12 cellular contexts compared by ENCODE assay signal in the genomic region with DNA sequence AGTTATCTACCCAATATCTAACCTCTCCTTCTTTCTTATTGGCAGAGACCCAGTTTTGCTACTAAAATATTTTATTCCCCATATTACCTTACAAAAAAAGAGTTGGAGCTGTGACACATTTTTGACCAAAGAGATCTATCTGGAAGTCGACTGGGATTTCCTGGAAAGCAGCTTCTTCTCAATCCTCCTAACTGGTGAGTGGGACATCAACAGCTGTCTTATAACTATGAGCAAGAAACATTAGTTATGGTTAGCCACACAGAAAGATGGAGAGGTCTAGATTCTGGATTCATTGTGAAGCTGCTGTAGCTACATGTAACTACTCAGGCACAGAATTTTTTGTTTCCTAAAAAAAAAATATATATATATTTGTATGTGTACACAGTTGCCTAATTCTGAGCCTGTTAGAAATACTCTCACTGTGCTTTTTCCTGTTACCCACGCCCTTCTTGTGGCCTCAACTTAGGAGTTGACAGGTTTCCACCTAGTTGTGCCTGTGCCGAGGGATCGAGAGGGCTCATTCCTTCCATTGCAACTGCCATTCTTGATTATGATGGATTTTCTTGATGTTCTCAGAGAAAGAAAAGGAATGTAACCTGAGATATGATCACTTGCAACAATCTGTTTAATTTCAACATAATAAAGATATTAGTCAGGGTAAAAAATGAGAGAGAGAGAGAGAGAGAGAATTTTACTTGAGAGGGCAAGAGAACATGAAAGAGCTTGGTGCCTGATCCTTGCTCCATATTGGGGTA.
A peak's percentile ranks its signal among the peaks of the same experiment; 100 is the strongest.
DNase-seq lines count a peak whose midpoint lies in the region; ATAC-seq and TF ChIP-seq lines count a peak whose summit lies in the region.
"Had no signal": no experiment of that assay in that cellular context is flagged by ENCODE, and none has a peak within 500 bp of the region (broad histone marks: within the 10 kb centered on the region; RNA-seq: fewer than 3 reads in every experiment).

No MANE protein-coding gene starts in this region.

- no peak for TF ChIP-seq CTCF in CD4-positive, alpha-beta T cell (IDR thresholded peaks at IDR 0.05)

- CTCF ChIA-PET in CD4-positive, alpha-beta T cell (lab: Charles Lee): no interaction called here

- no peaks in the 10 kb centered on the region for H3K9me3 ChIP-seq in CD4-positive, alpha-beta T cell (ENCODE audit: control insufficient read depth, low read length)
- H3K9me3 ChIP-seq: BE2C had no signal

- intact Hi-C loops in CD4-positive, alpha-beta T cell (cut with DNase I, micrococcal nuclease): no loop called here

- H3K4me3 Mint-ChIP-seq in naive thymus-derived CD8-positive, alpha-beta T cell: no peak overlapping the region
- H3K4me3 Mint-ChIP-seq in CD4-positive, alpha-beta T cell: no peak overlapping the region
- H3K4me3 Mint-ChIP-seq: CD8-positive, alpha-beta memory T cell had no signal

- H3K27ac Mint-ChIP-seq in naive thymus-derived CD8-positive, alpha-beta T cell: no peak overlapping the region
- no peak overlapping the region for H3K27ac Mint-ChIP-seq in CD4-positive, alpha-beta T cell
- H3K27ac Mint-ChIP-seq: CD8-positive, alpha-beta memory T cell had no signal

- no peak for ATAC-seq in HG03139 (IDR thresholded peaks at IDR 0.05; ENCODE audit: unreplicated experiment)
- ATAC-seq in naive thymus-derived CD8-positive, alpha-beta T cell: no peak
- ATAC-seq in CD4-positive, alpha-beta T cell (ENCODE audit: poor library complexity): no peak

- peak; percentile 6 for DNase-seq in HCEC 1CT
- DNase-seq in dedifferentiated amniotic fluid mesenchymal stem cell (ENCODE audit: extremely low spot score): peak; percentile 79
- peak; percentile 65 for DNase-seq in iris pigment epithelial cell (ENCODE audit: low read depth)
- no peak for DNase-seq in stimulated activated CD8-positive, alpha-beta memory T cell treated with anti-CD3 and anti-CD28 coated beads, Interleukin-4, amount 100 ng/mL, for 48 hours
- DNase-seq in naive thymus-derived CD8-positive, alpha-beta T cell: no peak
- DNase-seq in CD4-positive, alpha-beta T cell: no peak
- DNase-seq: BE2C; CD8-positive, alpha-beta memory T cell; DMS53; GF-D8 had no signal

- no peaks in the 10 kb centered on the region for H3K36me3 Mint-ChIP-seq in naive thymus-derived CD8-positive, alpha-beta T cell
- no peaks in the 10 kb centered on the region for H3K36me3 Mint-ChIP-seq in CD4-positive, alpha-beta T cell (ENCODE audit: low read depth)

- H3K9me3 Mint-ChIP-seq in naive thymus-derived CD8-positive, alpha-beta T cell: no peaks in the 10 kb centered on the region
- no peaks in the 10 kb centered on the region for H3K9me3 Mint-ChIP-seq in CD4-positive, alpha-beta T cell

- no peak overlapping the region for H3K27ac ChIP-seq in CD4-positive, alpha-beta T cell (ENCODE audit: low read depth, low read length)
- H3K27ac ChIP-seq: C4-2B had no signal

- POLR2A ChIA-PET in naive thymus-derived CD8-positive, alpha-beta T cell (lab: Charles Lee): no interaction called here
- POLR2A ChIA-PET in CD4-positive, alpha-beta T cell (lab: Charles Lee): no interaction called here

- peaks cover 3 to 38% (median 11%) of the 10 kb centered on the region in 5 donors for H3K27me3 Mint-ChIP-seq in naive thymus-derived CD8-positive, alpha-beta T cell
- peaks cover 4% of the 10 kb centered on the region for H3K27me3 Mint-ChIP-seq in CD4-positive, alpha-beta T cell
- H3K27me3 Mint-ChIP-seq: CD8-positive, alpha-beta memory T cell had no signal

- H3K4me1 Mint-ChIP-seq in naive thymus-derived CD8-positive, alpha-beta T cell: no peaks in the 10 kb centered on the region
- no peaks in the 10 kb centered on the region for H3K4me1 Mint-ChIP-seq in CD4-positive, alpha-beta T cell (ENCODE audit: low read depth)
- H3K4me1 Mint-ChIP-seq: CD8-positive, alpha-beta memory T cell had no signal

- H3K27me3 ChIP-seq in CD4-positive, alpha-beta T cell (ENCODE audit: control insufficient read depth, insufficient read depth, low read length): no peaks in the 10 kb centered on the region
- H3K27me3 ChIP-seq: BE2C had no signal

Comparison
In these comparisons a context has a peak if more than half of its experiments do, and no peak if none do; other contexts are left out.
1. DNase-seq: peak in HCEC 1CT (single experiment), dedifferentiated amniotic fluid mesenchymal stem cell (single experiment) and iris pigment epithelial cell (single experiment); none in stimulated activated CD8-positive, alpha-beta memory T cell treated with anti-CD3 and anti-CD28 coated beads, Interleukin-4, amount 100 ng/mL, for 48 hours (single experiment), naive thymus-derived CD8-positive, alpha-beta T cell (0 of 10) and CD4-positive, alpha-beta T cell (0 of 10).